14 cellular contexts compared by ENCODE assay signal in the genomic region with DNA sequence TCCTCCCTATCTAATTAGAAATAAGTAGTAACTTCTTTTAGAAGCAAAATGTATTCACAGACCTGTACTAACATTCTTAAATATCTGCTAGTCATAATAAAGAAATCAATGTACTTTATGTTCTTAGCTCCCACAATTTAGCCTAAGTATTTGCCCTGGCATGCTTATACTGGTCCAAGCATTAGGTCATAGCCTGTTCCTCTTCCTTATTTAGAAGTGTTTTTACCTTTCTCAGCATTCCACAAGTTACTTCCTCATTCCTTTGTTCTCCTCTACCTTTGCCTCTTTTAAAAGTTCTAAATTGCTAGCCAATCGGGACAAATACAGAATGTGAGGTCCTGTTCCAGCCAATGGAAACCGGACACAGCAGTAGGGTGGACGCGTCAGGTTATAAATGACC. TPM values are rescaled to one million over a fixed set of nuclear protein-coding genes. Genes with fewer than 3 reads are reported as not detected.
"Had no signal": no experiment of that assay in that cellular context is flagged by ENCODE, and none has a peak within 500 bp of the region (broad histone marks: within the 10 kb centered on the region; RNA-seq: fewer than 3 reads in every experiment).

No MANE protein-coding gene starts in this region.

RNA-seq across cellular contexts. Expression of a gene that starts 7.3 kb away (rescaled TPM):
- total RNA-seq: mammary epithelial cell; myocyte; naive thymus-derived CD4-positive, alpha-beta T cell; natural killer cell treated with Interleukin-12 subunit alpha and Interleukin-12 subunit beta and Interleukin-15 and Interleukin-18, amount 100 ng/mL, for 72 hours; omental fat pad; pulmonary artery endothelial cell; right atrium auricular region; skeletal muscle tissue; tibial nerve; vagina had no signal
- polyA plus RNA-seq: keratinocyte; liver; mammary epithelial cell; naive thymus-derived CD4-positive, alpha-beta T cell; smooth muscle cell; thymus had no signal
